Comparison of ENCODE assay signal across 8 cellular contexts in genomic region chr19:9834302-9834725, GRCh38. TPM values are rescaled to one million over a fixed set of nuclear protein-coding genes. Genes with fewer than 3 reads are reported as not detected.
DNase-seq lines count a peak whose midpoint lies in the region; ATAC-seq and TF ChIP-seq lines count a peak whose summit lies in the region.

No MANE protein-coding gene starts in this region.

- TF ChIP-seq CTCF in AG04449 (IDR thresholded peaks at IDR 0.05; ENCODE audit: insufficient read depth, low read length, missing control alignments) (no peak), GM10248 (IDR thresholded peaks at IDR 0.05; ENCODE audit: control extremely low read depth, extremely low read depth, low read depth, missing control alignments) (no peak)

- H3K36me3 Mint-ChIP-seq in naive thymus-derived CD4-positive, alpha-beta T cell, result peaks cover 0 to 5% (median 4%) of the 10 kb centered on the region in 5 donors

- H3K4me3 Mint-ChIP-seq in naive thymus-derived CD4-positive, alpha-beta T cell, result peak overlapping the region; percentile 83 to 97 (median 95)

- ATAC-seq in naive thymus-derived CD4-positive, alpha-beta T cell, result no peak

- DNase-seq in AG04449 (ENCODE audit: low read depth, low spot score) (no peak), caudate nucleus (lab: John Stamatoyannopoulos, UW) (peak in 13 of 61 donors; percentile 52 to 78 (median 63)), GM10248 (ENCODE audit: extremely low spot score) (no peak), KG1 (lab: John Stamatoyannopoulos, UW) (no peak), NCI-H1092 treated with DMSO at 0.1 percent for 48 hours (lab: John Stamatoyannopoulos, UW) (no peak)
- DNase-seq in naive thymus-derived CD4-positive, alpha-beta T cell, result no peak
- no peak for DNase-seq in activated naive CD4-positive, alpha-beta T cell treated with Interleukin-2 at 50 U/mL for 16 hours

- POLR2A ChIA-PET in AG04449 (lab: Yijun Ruan, JAX), result interaction anchor here (0.5 kb wide), 1 partner anchor 150 kb away, joined by 3 read pairs; no protein-coding TSS in a partner anchor
- POLR2A ChIA-PET in naive thymus-derived CD4-positive, alpha-beta T cell (lab: Charles Lee), result interaction anchor here (0.5 to 2.2 kb wide), 4 partner anchors 7 to 28 kb away, joined by 3 to 8 read pairs (median 4); no protein-coding TSS in a partner anchor
- POLR2A ChIA-PET in GM10248 (lab: Yijun Ruan, JAX), result no interaction called here

- peaks cover 16 to 35% (median 20%) of the 10 kb centered on the region in 7 donors for H3K4me1 Mint-ChIP-seq in naive thymus-derived CD4-positive, alpha-beta T cell

- no peaks in the 10 kb centered on the region for H3K27me3 Mint-ChIP-seq in naive thymus-derived CD4-positive, alpha-beta T cell

- intact Hi-C loops in naive thymus-derived CD4-positive, alpha-beta T cell (cut with micrococcal nuclease), result loop anchor here (2.0 kb wide), 3 partner anchors 28 to 270 kb away; no protein-coding TSS in a partner anchor

- peak overlapping the region in 8 of 9 donors; percentile 82 to 99 (median 93) for H3K27ac Mint-ChIP-seq in naive thymus-derived CD4-positive, alpha-beta T cell

- peak overlapping the region; percentile 86 for H3K4me3 ChIP-seq in AG04449 (ENCODE audit: low read depth, low read length)
- peak overlapping the region; percentile 50 for H3K4me3 ChIP-seq in HUES48 (ENCODE audit: low read depth, low read length)
- H3K4me3 ChIP-seq in naive thymus-derived CD4-positive, alpha-beta T cell (ENCODE audit: low read length), result peak overlapping the region; percentile 92

- no peaks in the 10 kb centered on the region for H3K9me3 ChIP-seq in HUES48 (ENCODE audit: control insufficient read depth, insufficient read depth, low read length)
- no peaks in the 10 kb centered on the region for H3K9me3 ChIP-seq in naive thymus-derived CD4-positive, alpha-beta T cell (ENCODE audit: control insufficient read depth in 2 of 3, low read length in 3 of 3)

- CTCF ChIA-PET in AG04449 (lab: Yijun Ruan, JAX), result interaction anchor here (0.7 to 6.2 kb wide), 4 partner anchors 12 to 208 kb away, joined by 3 to 69 read pairs (median 4); no protein-coding TSS in a partner anchor
- CTCF ChIA-PET in naive thymus-derived CD4-positive, alpha-beta T cell (lab: Charles Lee), result interaction anchor here (0.8 to 1.3 kb wide), 2 partner anchors 80 to 1329 kb away, joined by 3 read pairs; no protein-coding TSS in a partner anchor
- CTCF ChIA-PET in GM10248 (lab: Yijun Ruan, JAX), result no interaction called here

- no peak overlapping the region for H3K9ac ChIP-seq in HUES48 (ENCODE audit: low read depth, low read length)

- H3K36me3 ChIP-seq in HUES48 (ENCODE audit: control insufficient read depth, insufficient read depth, low read length), result peaks cover 26% of the 10 kb centered on the region
- peaks cover 0 to 29% (median 0%) of the 10 kb centered on the region in 3 experiments for H3K36me3 ChIP-seq in naive thymus-derived CD4-positive, alpha-beta T cell (ENCODE audit: control insufficient read depth in 2 of 3, insufficient read depth in 3 of 3, low read length in 3 of 3)

- H3K9me3 Mint-ChIP-seq in naive thymus-derived CD4-positive, alpha-beta T cell, result no peaks in the 10 kb centered on the region

- H3K27me3 ChIP-seq in HUES48 (ENCODE audit: control insufficient read depth, insufficient read depth, low read length), result no peaks in the 10 kb centered on the region
- no peaks in the 10 kb centered on the region for H3K27me3 ChIP-seq in naive thymus-derived CD4-positive, alpha-beta T cell (ENCODE audit: control insufficient read depth in 2 of 2, insufficient read depth in 2 of 2, low read length in 2 of 2)

- H3K4me1 ChIP-seq in HUES48 (ENCODE audit: control insufficient read depth, insufficient read depth, low read length), result no peaks in the 10 kb centered on the region
- H3K4me1 ChIP-seq in naive thymus-derived CD4-positive, alpha-beta T cell (ENCODE audit: control insufficient read depth in 2 of 2, insufficient read depth in 2 of 2, low read length in 2 of 2), result peaks cover 10 to 11% of the 10 kb centered on the region in 2 donors

- H3K27ac ChIP-seq in HUES48 (ENCODE audit: low read depth, low read length) (no peak overlapping the region), caudate nucleus (ENCODE audit: low read depth, low read length) (peak overlapping the region; percentile 85)
- H3K27ac ChIP-seq in naive thymus-derived CD4-positive, alpha-beta T cell (ENCODE audit: low read depth, low read length), result peak overlapping the region; percentile 71

RNA-seq across cellular contexts. Expression of gene PIN1, which starts 0.8 kb away (rescaled TPM):
- total RNA-seq in naive thymus-derived CD4-positive, alpha-beta T cell, result 10 to 100 TPM; 41.4 to 93.2 (median 61.1) TPM
- polyA plus RNA-seq in naive thymus-derived CD4-positive, alpha-beta T cell, result 10 to 100 TPM; 88.9 to 94.7 TPM

RNA-seq across cellular contexts. Expression of gene UBL5, which starts 6.6 kb away (rescaled TPM):
- 100 to 1,000 TPM; 182 to 375 (median 198) TPM for total RNA-seq in naive thymus-derived CD4-positive, alpha-beta T cell
- polyA plus RNA-seq in naive thymus-derived CD4-positive, alpha-beta T cell, result 100 to 1,000 TPM; 613 to 717 TPM

RNA-seq across cellular contexts. Expression of gene FBXL12, which starts 15.4 kb away (rescaled TPM):
- total RNA-seq in naive thymus-derived CD4-positive, alpha-beta T cell, result 10 to 100 TPM; 16.8 to 36.2 (median 34.0) TPM
- 10 to 100 TPM in 1 of 2 donors, 1 to 10 TPM in 1; 8.5 to 16.1 TPM for polyA plus RNA-seq in naive thymus-derived CD4-positive, alpha-beta T cell
